8 cellular contexts compared by ENCODE assay signal in the genomic region with DNA sequence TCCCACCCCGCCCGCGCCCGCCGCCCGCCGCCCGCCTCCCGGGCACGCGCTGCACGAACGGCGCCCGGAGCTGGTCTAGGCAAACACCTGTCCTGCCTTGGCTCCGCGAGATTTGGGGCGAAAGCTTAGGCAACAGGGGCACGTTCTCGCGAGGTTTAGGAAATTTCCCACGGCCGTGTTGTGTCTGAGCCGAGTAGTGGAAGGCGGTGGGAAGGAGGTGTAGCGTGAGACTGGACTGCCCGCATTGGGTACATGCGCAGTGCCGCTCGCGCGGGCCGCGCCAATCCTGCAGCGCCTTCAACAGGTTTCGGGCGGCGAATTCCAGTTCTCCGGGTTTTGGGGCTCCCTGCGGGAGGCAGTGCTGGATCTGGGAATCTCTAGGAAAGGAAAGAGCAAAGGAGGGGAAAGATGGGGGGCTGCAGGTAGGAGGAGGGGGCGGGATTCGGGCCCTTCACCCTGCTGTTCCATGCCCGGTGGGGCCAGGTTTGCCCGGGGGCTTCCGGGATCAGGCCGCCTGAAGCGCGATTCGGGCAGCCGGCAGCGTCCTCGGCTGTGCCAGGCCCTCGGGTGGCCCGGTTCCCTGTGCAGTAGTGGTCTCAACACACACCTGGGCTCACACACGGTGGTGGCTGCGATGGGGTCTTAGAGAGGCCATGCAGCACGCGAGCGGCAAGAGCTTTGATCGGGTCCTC. TPM values are rescaled to one million over a fixed set of nuclear protein-coding genes. Genes with fewer than 3 reads are reported as not detected.
DNase-seq lines count a peak whose midpoint lies in the region; ATAC-seq and TF ChIP-seq lines count a peak whose summit lies in the region.

No MANE protein-coding gene starts in this region.

- H3K36me3 ChIP-seq in CD8-positive, alpha-beta T cell (ENCODE audit: insufficient read depth, low read length), result no peaks in the 10 kb centered on the region
- H3K36me3 ChIP-seq in duodenal mucosa (ENCODE audit: control insufficient read depth in 1 of 2, insufficient read depth in 2 of 2, low read length in 2 of 2), result no peaks in the 10 kb centered on the region

- POLR2A ChIA-PET in CD8-positive, alpha-beta T cell (lab: Charles Lee), result interaction anchor here (0.5 to 2.3 kb wide), 11 partner anchors 11 to 1160 kb away, joined by 3 to 10 read pairs (median 3); partner anchors contain the start of genes SMIM20, STIM2, TBC1D19 and ZCCHC4
- POLR2A ChIA-PET in activated CD4-positive, alpha-beta memory T cell treated with anti-CD3 and anti-CD28 coated beads, Interleukin-2, amount 10 ng/mL, durations not matched to agents 7 days and 5 days (lab: Charles Lee), result interaction anchor here (0.8 to 3.5 kb wide), 34 partner anchors 8 to 567 kb away, joined by 3 to 65 read pairs (median 6); partner anchors contain the start of gene STIM2

- H3K27ac Mint-ChIP-seq in CD8-positive, alpha-beta T cell, result peak overlapping the region; percentile 100
- H3K27ac Mint-ChIP-seq in activated CD4-positive, alpha-beta memory T cell treated with anti-CD3 and anti-CD28 coated beads, Interleukin-2, amount 10 ng/mL, durations not matched to agents 7 days and 5 days, result peak overlapping the region; percentile 99

- peaks cover 37% of the 10 kb centered on the region for H3K4me1 Mint-ChIP-seq in CD8-positive, alpha-beta T cell (ENCODE audit: low read depth)
- peaks cover 36% of the 10 kb centered on the region for H3K4me1 Mint-ChIP-seq in activated CD4-positive, alpha-beta memory T cell treated with anti-CD3 and anti-CD28 coated beads, Interleukin-2, amount 10 ng/mL, durations not matched to agents 7 days and 5 days

- no peaks in the 10 kb centered on the region for H3K9me3 ChIP-seq in CD8-positive, alpha-beta T cell (ENCODE audit: low read length)
- H3K9me3 ChIP-seq in duodenal mucosa (ENCODE audit: control insufficient read depth in 1 of 2, low read length in 2 of 2), result peaks cover 0 to under 1% of the 10 kb centered on the region in 2 donors

- H3K27me3 ChIP-seq in CD8-positive, alpha-beta T cell (ENCODE audit: insufficient read depth, low read length), result no peaks in the 10 kb centered on the region
- no peaks in the 10 kb centered on the region for H3K27me3 ChIP-seq in duodenal mucosa (ENCODE audit: control insufficient read depth in 1 of 2, insufficient read depth in 2 of 2, low read length in 2 of 2)

- peak overlapping the region; percentile 99 for H3K4me3 Mint-ChIP-seq in CD8-positive, alpha-beta T cell
- peak overlapping the region; percentile 99 for H3K4me3 Mint-ChIP-seq in activated CD4-positive, alpha-beta memory T cell treated with anti-CD3 and anti-CD28 coated beads, Interleukin-2, amount 10 ng/mL, durations not matched to agents 7 days and 5 days

- no peak for TF ChIP-seq CTCF in CD8-positive, alpha-beta T cell (IDR thresholded peaks at IDR 0.05)
- TF ChIP-seq CTCF in lower leg skin (IDR thresholded peaks at IDR 0.05), result peak in 1 of 3 donors; percentile 13

- H3K27me3 Mint-ChIP-seq in CD8-positive, alpha-beta T cell (ENCODE audit: low read depth), result no peaks in the 10 kb centered on the region
- no peaks in the 10 kb centered on the region for H3K27me3 Mint-ChIP-seq in activated CD4-positive, alpha-beta memory T cell treated with anti-CD3 and anti-CD28 coated beads, Interleukin-2, amount 10 ng/mL, durations not matched to agents 7 days and 5 days

- intact Hi-C loops in CD8-positive, alpha-beta T cell (cut with DNase I, micrococcal nuclease), result loop anchor here (1.0 to 10.0 kb wide), 13 partner anchors 117 to 1735 kb away; partner anchors contain the start of genes ANAPC4 (in 2 of the 2), DHX15 (in 2 of the 2), SMIM20 (in 2 of the 2) and STIM2 (in 2 of the 2)
- intact Hi-C loops in lower leg skin (cut with DNase I; ENCODE audit: low total_unique reads), result no loop called here

- no peak for TF ChIP-seq POLR2A in lower leg skin (IDR thresholded peaks at IDR 0.05)

- peak overlapping the region; percentile 83 for H3K27ac ChIP-seq in CD8-positive, alpha-beta T cell (ENCODE audit: low read depth, low read length)
- peak overlapping the region; percentile 94 for H3K27ac ChIP-seq in duodenal mucosa (ENCODE audit: low read depth, low read length)

- DNase-seq in CD8-positive, alpha-beta T cell, result peak; percentile 91 to 96 (median 93)
- DNase-seq in NCI-H82 (lab: John Stamatoyannopoulos, UW) (peak; percentile 99), lower leg skin (ENCODE audit: low spot score in 2 of 2) (peak; percentile 98 to 99)
- peak; percentile 99 for DNase-seq in activated CD4-positive, alpha-beta memory T cell treated with anti-CD3 and anti-CD28 coated beads, Interleukin-2, amount 10 ng/mL, durations not matched to agents 7 days and 5 days
- peak; percentile 95 to 98 for DNase-seq in stimulated activated CD4-positive, alpha-beta T cell treated with anti-CD3 and anti-CD28 coated beads, Interleukin-4, amount 100 ng/mL, for 4 hours

- H3K36me3 Mint-ChIP-seq in CD8-positive, alpha-beta T cell, result peaks cover 16% of the 10 kb centered on the region
- peaks cover 33% of the 10 kb centered on the region for H3K36me3 Mint-ChIP-seq in activated CD4-positive, alpha-beta memory T cell treated with anti-CD3 and anti-CD28 coated beads, Interleukin-2, amount 10 ng/mL, durations not matched to agents 7 days and 5 days (ENCODE audit: low read depth)

- peak overlapping the region; percentile 73 to 90 for H3K9ac ChIP-seq in duodenal mucosa (ENCODE audit: low read depth in 1 of 2, low read length in 2 of 2)

- H3K9me3 Mint-ChIP-seq in CD8-positive, alpha-beta T cell, result peaks cover 13% of the 10 kb centered on the region
- H3K9me3 Mint-ChIP-seq in activated CD4-positive, alpha-beta memory T cell treated with anti-CD3 and anti-CD28 coated beads, Interleukin-2, amount 10 ng/mL, durations not matched to agents 7 days and 5 days, result peaks cover 25% of the 10 kb centered on the region

- 0 to 2% methylated on average over 45 to 49 of the region's 60 CpGs for WGBS in lower leg skin, 2 donors

- H3K4me1 ChIP-seq in CD8-positive, alpha-beta T cell (ENCODE audit: insufficient read depth, low read length), result peaks cover 14% of the 10 kb centered on the region
- H3K4me1 ChIP-seq in duodenal mucosa (ENCODE audit: control insufficient read depth in 1 of 2, insufficient read depth in 2 of 2, low read length in 2 of 2), result peaks cover 4 to 15% of the 10 kb centered on the region in 2 donors

- CTCF ChIA-PET in CD8-positive, alpha-beta T cell (lab: Charles Lee), result interaction anchor here (0.7 to 1.8 kb wide), 5 partner anchors 8 to 406 kb away, joined by 3 to 5 read pairs (median 3); partner anchors contain the start of gene SMIM20
- CTCF ChIA-PET in activated CD4-positive, alpha-beta memory T cell treated with anti-CD3 and anti-CD28 coated beads, Interleukin-2, amount 10 ng/mL, durations not matched to agents 7 days and 5 days (lab: Charles Lee), result interaction anchor here (0.5 to 2.6 kb wide), 22 partner anchors 8 to 332 kb away, joined by 3 to 25 read pairs (median 4); no protein-coding TSS in a partner anchor

- H3K4me3 ChIP-seq in CD8-positive, alpha-beta T cell (ENCODE audit: low read depth, low read length), result peak overlapping the region; percentile 100
- H3K4me3 ChIP-seq in duodenal mucosa (ENCODE audit: low read depth in 1 of 2, low read length in 2 of 2), result peak overlapping the region; percentile 86 to 97
- H3K4me3 ChIP-seq in lower leg skin (ENCODE audit: low read depth, poor library complexity, severe bottlenecking), result peak overlapping the region; percentile 52

- ATAC-seq in CD8-positive, alpha-beta T cell, result peak; percentile 60
- ATAC-seq in GM19452 (IDR thresholded peaks at IDR 0.05; ENCODE audit: unreplicated experiment) (peak; percentile 69), HG03575 (IDR thresholded peaks at IDR 0.05; ENCODE audit: extremely low read depth, insufficient number of reproducible peaks, low FRiP score, unreplicated experiment) (peak; percentile 28)

RNA-seq across cellular contexts. Expression of gene RBPJ, which starts 1.2 kb away (rescaled TPM):
- 10 to 100 TPM; 73.7 to 76.7 TPM for total RNA-seq in CD8-positive, alpha-beta T cell
- total RNA-seq in activated CD4-positive, alpha-beta memory T cell treated with anti-CD3 and anti-CD28 coated beads, Interleukin-2, amount 10 ng/mL, durations not matched to agents 7 days and 5 days, result 100 to 1,000 TPM; 137 to 144 TPM
- total RNA-seq in lower leg skin, result 10 to 100 TPM; 41.1 to 48.3 (median 45.5) TPM

Comparison
In these comparisons a context has a peak if more than half of its experiments do, and no peak if none do; other contexts are left out.
1. Peak in every context shown above with its lines: DNase-seq, ATAC-seq, H3K4me3 ChIP-seq and H3K27ac ChIP-seq.